Comparison of ENCODE assay signal across 8 cellular contexts in genomic region chr20:10511507-10512231, GRCh38.
A peak's percentile ranks its signal among the peaks of the same experiment; 100 is the strongest.
DNase-seq lines count a peak whose midpoint lies in the region; ATAC-seq lines count a peak whose summit lies in the region.

No MANE protein-coding gene starts in this region.

- no peaks in the 10 kb centered on the region for H3K36me3 ChIP-seq in ACC112 (ENCODE audit: insufficient read depth, low read length)
- H3K36me3 ChIP-seq in mesenchymal stem cell (ENCODE audit: control insufficient read depth in 1 of 2, insufficient read depth in 2 of 2, low read depth in 1 of 2, low read length in 2 of 2), result no peaks in the 10 kb centered on the region

- no peak overlapping the region for H3K14ac ChIP-seq in mesenchymal stem cell (ENCODE audit: low read length in 2 of 2)

- peak overlapping the region; percentile 8; the same call in 1 of the 2 replicates for H3K4me3 ChIP-seq in ACC112 (ENCODE audit: low read depth, low read length)
- peak overlapping the region in 1 of 2 experiments; percentile 30 for H3K4me3 ChIP-seq in mesenchymal stem cell (ENCODE audit: insufficient read depth in 1 of 2, low read depth in 1 of 2, low read length in 2 of 2)

- peaks cover 12% of the 10 kb centered on the region for H3K79me2 ChIP-seq in ACC112 (ENCODE audit: control insufficient read depth, insufficient read depth, low read length, unreplicated experiment)

- peak overlapping the region in 1 of 2 experiments; percentile 45 for H3K4ac ChIP-seq in mesenchymal stem cell (ENCODE audit: low read depth in 1 of 2, low read length in 2 of 2)

- H3K79me1 ChIP-seq in mesenchymal stem cell (replicated peaks; ENCODE audit: low read length, poor library complexity, severe bottlenecking), result peaks cover 13% of the 10 kb centered on the region

- H3K27me3 ChIP-seq in ACC112 (ENCODE audit: insufficient read depth, low read length) (no peaks in the 10 kb centered on the region), mesenchymal stem cell (ENCODE audit: control insufficient read depth in 1 of 2, insufficient read depth in 1 of 2, low read length in 2 of 2) (no peaks in the 10 kb centered on the region)

- H3K27ac ChIP-seq in ACC112 (ENCODE audit: low read depth, low read length) (peak overlapping the region; percentile 92), mesenchymal stem cell (ENCODE audit: low read length, poor library complexity, severe bottlenecking) (peak overlapping the region; percentile 78)

- no peak overlapping the region for H3K23ac ChIP-seq in mesenchymal stem cell (ENCODE audit: low read length in 2 of 2)

- H2BK12ac ChIP-seq in mesenchymal stem cell (ENCODE audit: low read length in 2 of 2), result peak overlapping the region; percentile 49 to 100

- peak overlapping the region; percentile 66 for H3K9ac ChIP-seq in mesenchymal stem cell (ENCODE audit: low read length)

- no peak overlapping the region for H4K91ac ChIP-seq in mesenchymal stem cell (ENCODE audit: low read length)

- ATAC-seq in GM18520 (IDR thresholded peaks at IDR 0.05; ENCODE audit: unreplicated experiment), result peak; percentile 100
- ATAC-seq in HG03039 (IDR thresholded peaks at IDR 0.05; ENCODE audit: unreplicated experiment), result peak; percentile 99

- H3K4me1 ChIP-seq in ACC112 (ENCODE audit: control insufficient read depth, insufficient read depth, low read length, unreplicated experiment), result peaks cover 47% of the 10 kb centered on the region
- peaks cover 13% of the 10 kb centered on the region for H3K4me1 ChIP-seq in mesenchymal stem cell (ENCODE audit: control insufficient read depth, insufficient read depth, low read depth, low read length)

- peak overlapping the region; percentile 77 for H2BK120ac ChIP-seq in mesenchymal stem cell (ENCODE audit: low read depth, low read length)

- DNase-seq in NCI-H460 (ENCODE audit: extremely low read depth, low read depth) (peak; percentile 90), mesenchymal stem cell (peak; percentile 99)
- DNase-seq in activated CD4-positive, alpha-beta T cell treated with anti-CD3 and anti-CD28 coated beads, Interleukin-2, amount 50 U/mL, for 1 hour, result peak; percentile 42
- peak; percentile 32 for DNase-seq in effector CD4-positive, alpha-beta T cell
- peak; percentile 58 to 63 for DNase-seq in stimulated activated CD8-positive, alpha-beta memory T cell treated with anti-CD3 and anti-CD28 coated beads, Interleukin-15, amount 100 ng/mL, for 4 hours (ENCODE audit: low read depth in 2 of 2)

- H2BK15ac ChIP-seq in mesenchymal stem cell (ENCODE audit: low read depth, poor library complexity, severe bottlenecking), result peak overlapping the region; percentile 97

- peak overlapping the region; percentile 95 for H4K8ac ChIP-seq in mesenchymal stem cell (ENCODE audit: low read length)

- H2BK5ac ChIP-seq in mesenchymal stem cell (ENCODE audit: low read depth, low read length, poor library complexity, severe bottlenecking), result peak overlapping the region; percentile 11

- H2AFZ ChIP-seq in ACC112 (ENCODE audit: low read length, unreplicated experiment) (no peak overlapping the region), mesenchymal stem cell (ENCODE audit: low read depth, low read length) (no peak overlapping the region)

- H2AK5ac ChIP-seq in mesenchymal stem cell (ENCODE audit: low read length, severe bottlenecking), result peak overlapping the region; percentile 57

- no peaks in the 10 kb centered on the region for H3K9me3 ChIP-seq in mesenchymal stem cell (ENCODE audit: control insufficient read depth, low read length)

- WGBS in mesenchymal stem cell, result 0% methylated on average over 3 of the region's 5 CpGs

- peak overlapping the region; percentile 86 to 98 for H3K18ac ChIP-seq in mesenchymal stem cell (ENCODE audit: low read depth in 1 of 2, low read length in 2 of 2)

- no peak overlapping the region for H3K4me2 ChIP-seq in mesenchymal stem cell (ENCODE audit: low read length, poor library complexity, severe bottlenecking)

Comparison
In these comparisons a context has a peak if more than half of its experiments do, and no peak if none do; other contexts are left out.
1. DNase-seq: peak in every context shown above with its lines; median percentile 99 in mesenchymal stem cell; 90 in NCI-H460; 60 in stimulated activated CD8-positive, alpha-beta memory T cell treated with anti-CD3 and anti-CD28 coated beads, Interleukin-15, amount 100 ng/mL, for 4 hours; 42 in activated CD4-positive, alpha-beta T cell treated with anti-CD3 and anti-CD28 coated beads, Interleukin-2, amount 50 U/mL, for 1 hour; 32 in effector CD4-positive, alpha-beta T cell.